Comparison of ENCODE assay signal across 25 cellular contexts in genomic region chr11:963852-964251, GRCh38.
"Had no signal": no experiment of that assay in that cellular context is flagged by ENCODE, and none has a peak within 500 bp of the region (broad histone marks: within the 10 kb centered on the region; RNA-seq: fewer than 3 reads in every experiment).

No MANE protein-coding gene starts in this region.

- H3K4me3 Mint-ChIP-seq: immature natural killer cell; naive thymus-derived CD8-positive, alpha-beta T cell had no signal

- ATAC-seq: left colon; left lung; lower lobe of right lung; naive thymus-derived CD8-positive, alpha-beta T cell; pancreas; right cardiac atrium; sciatic nerve; upper lobe of right lung had no signal

- H3K9me3 Mint-ChIP-seq: immature natural killer cell; naive thymus-derived CD8-positive, alpha-beta T cell had no signal

- H3K27me3 Mint-ChIP-seq: naive thymus-derived CD8-positive, alpha-beta T cell had no signal

- H3K27me3 ChIP-seq: left lung, pancreas, stomach, testis, tibial artery, upper lobe of right lung had no signal

- DNase-seq: hypothalamus; immature natural killer cell; kidney; left colon; lower lobe of right lung; mammary epithelial cell; mesenchymal stem cell; retina; stimulated activated CD4-positive, alpha-beta T cell treated with anti-CD3 and anti-CD28 coated beads, Interleukin-12 subunit alpha, Interleukin-12 subunit beta, amount 100 ng/mL, for 4 hours; stimulated activated CD4-positive, alpha-beta T cell treated with anti-CD3 and anti-CD28 coated beads, Interleukin-15, amount 100 ng/mL, for 24 hours; stimulated activated CD4-positive, alpha-beta T cell treated with anti-CD3 and anti-CD28 coated beads, Interleukin-2, amount 100 ng/mL, for 24 hours; stimulated activated CD4-positive, alpha-beta T cell treated with anti-CD3 and anti-CD28 coated beads, Interleukin-4, amount 100 ng/mL, for 1 hour; stimulated activated naive CD4-positive, alpha-beta T cell; stomach; testis; tibial artery; trophoblast cell; upper lobe of right lung had no signal

- H3K4me3 ChIP-seq: left lung, lower lobe of right lung, pancreas, prostate gland, skin epidermis, stomach, testis, tibial artery, upper lobe of right lung had no signal
